In genomic region chr10:86221442-86222335, GRCh38 we compare ENCODE assay signal across 1 cellular context.
TF ChIP-seq lines count a peak whose summit lies in the region.

No MANE protein-coding gene starts in this region.

TF ChIP-seq in GM23338, 12 proteins besides CTCF, POLR2A, EP300 and RAD21 (continued from another document):
- TF ChIP-seq, protein P1, sequence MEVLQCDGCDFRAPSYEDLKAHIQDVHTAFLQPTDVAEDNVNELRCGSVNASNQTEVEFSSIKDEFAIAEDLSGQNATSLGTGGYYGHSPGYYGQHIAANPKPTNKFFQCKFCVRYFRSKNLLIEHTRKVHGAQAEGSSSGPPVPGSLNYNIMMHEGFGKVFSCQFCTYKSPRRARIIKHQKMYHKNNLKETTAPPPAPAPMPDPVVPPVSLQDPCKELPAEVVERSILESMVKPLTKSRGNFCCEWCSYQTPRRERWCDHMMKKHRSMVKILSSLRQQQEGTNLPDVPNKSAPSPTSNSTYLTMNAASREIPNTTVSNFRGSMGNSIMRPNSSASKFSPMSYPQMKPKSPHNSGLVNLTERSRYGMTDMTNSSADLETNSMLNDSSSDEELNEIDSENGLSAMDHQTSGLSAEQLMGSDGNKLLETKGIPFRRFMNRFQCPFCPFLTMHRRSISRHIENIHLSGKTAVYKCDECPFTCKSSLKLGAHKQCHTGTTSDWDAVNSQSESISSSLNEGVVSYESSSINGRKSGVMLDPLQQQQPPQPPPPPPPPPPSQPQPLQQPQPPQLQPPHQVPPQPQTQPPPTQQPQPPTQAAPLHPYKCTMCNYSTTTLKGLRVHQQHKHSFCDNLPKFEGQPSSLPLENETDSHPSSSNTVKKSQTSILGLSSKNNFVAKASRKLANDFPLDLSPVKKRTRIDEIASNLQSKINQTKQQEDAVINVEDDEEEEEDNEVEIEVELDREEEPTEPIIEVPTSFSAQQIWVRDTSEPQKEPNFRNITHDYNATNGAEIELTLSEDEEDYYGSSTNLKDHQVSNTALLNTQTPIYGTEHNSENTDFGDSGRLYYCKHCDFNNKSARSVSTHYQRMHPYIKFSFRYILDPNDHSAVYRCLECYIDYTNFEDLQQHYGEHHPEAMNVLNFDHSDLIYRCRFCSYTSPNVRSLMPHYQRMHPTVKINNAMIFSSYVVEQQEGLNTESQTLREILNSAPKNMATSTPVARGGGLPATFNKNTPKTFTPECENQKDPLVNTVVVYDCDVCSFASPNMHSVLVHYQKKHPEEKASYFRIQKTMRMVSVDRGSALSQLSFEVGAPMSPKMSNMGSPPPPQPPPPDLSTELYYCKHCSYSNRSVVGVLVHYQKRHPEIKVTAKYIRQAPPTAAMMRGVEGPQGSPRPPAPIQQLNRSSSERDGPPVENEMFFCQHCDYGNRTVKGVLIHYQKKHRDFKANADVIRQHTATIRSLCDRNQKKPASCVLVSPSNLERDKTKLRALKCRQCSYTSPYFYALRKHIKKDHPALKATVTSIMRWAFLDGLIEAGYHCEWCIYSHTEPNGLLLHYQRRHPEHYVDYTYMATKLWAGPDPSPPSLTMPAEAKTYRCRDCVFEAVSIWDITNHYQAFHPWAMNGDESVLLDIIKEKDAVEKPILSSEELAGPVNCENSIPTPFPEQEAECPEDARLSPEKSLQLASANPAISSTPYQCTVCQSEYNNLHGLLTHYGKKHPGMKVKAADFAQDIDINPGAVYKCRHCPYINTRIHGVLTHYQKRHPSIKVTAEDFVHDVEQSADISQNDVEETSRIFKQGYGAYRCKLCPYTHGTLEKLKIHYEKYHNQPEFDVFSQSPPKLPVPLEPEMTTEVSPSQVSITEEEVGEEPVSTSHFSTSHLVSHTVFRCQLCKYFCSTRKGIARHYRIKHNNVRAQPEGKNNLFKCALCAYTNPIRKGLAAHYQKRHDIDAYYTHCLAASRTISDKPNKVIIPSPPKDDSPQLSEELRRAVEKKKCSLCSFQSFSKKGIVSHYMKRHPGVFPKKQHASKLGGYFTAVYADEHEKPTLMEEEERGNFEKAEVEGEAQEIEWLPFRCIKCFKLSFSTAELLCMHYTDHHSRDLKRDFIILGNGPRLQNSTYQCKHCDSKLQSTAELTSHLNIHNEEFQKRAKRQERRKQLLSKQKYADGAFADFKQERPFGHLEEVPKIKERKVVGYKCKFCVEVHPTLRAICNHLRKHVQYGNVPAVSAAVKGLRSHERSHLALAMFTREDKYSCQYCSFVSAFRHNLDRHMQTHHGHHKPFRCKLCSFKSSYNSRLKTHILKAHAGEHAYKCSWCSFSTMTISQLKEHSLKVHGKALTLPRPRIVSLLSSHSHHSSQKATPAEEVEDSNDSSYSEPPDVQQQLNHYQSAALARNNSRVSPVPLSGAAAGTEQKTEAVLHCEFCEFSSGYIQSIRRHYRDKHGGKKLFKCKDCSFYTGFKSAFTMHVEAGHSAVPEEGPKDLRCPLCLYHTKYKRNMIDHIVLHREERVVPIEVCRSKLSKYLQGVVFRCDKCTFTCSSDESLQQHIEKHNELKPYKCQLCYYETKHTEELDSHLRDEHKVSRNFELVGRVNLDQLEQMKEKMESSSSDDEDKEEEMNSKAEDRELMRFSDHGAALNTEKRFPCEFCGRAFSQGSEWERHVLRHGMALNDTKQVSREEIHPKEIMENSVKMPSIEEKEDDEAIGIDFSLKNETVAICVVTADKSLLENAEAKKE (CRISPR knock-in tag; IDR thresholded peaks at IDR 0.05): no peak
- TF ChIP-seq JUNB (IDR thresholded peaks at IDR 0.05; ENCODE audit: unreplicated experiment): no peak
- TF ChIP-seq NANOG (IDR thresholded peaks at IDR 0.05; ENCODE audit: borderline replicate concordance): no peak
- TF ChIP-seq ZNF331 (CRISPR knock-in tag; IDR thresholded peaks at IDR 0.05; ENCODE audit: low read depth): no peak
- TF ChIP-seq EZH2 (IDR thresholded peaks at IDR 0.05; ENCODE audit: low read depth, unreplicated experiment): no peak
- TF ChIP-seq CREB1 (CRISPR knock-in tag; IDR thresholded peaks at IDR 0.05; ENCODE audit: low read depth): no peak
- TF ChIP-seq, protein P2, sequence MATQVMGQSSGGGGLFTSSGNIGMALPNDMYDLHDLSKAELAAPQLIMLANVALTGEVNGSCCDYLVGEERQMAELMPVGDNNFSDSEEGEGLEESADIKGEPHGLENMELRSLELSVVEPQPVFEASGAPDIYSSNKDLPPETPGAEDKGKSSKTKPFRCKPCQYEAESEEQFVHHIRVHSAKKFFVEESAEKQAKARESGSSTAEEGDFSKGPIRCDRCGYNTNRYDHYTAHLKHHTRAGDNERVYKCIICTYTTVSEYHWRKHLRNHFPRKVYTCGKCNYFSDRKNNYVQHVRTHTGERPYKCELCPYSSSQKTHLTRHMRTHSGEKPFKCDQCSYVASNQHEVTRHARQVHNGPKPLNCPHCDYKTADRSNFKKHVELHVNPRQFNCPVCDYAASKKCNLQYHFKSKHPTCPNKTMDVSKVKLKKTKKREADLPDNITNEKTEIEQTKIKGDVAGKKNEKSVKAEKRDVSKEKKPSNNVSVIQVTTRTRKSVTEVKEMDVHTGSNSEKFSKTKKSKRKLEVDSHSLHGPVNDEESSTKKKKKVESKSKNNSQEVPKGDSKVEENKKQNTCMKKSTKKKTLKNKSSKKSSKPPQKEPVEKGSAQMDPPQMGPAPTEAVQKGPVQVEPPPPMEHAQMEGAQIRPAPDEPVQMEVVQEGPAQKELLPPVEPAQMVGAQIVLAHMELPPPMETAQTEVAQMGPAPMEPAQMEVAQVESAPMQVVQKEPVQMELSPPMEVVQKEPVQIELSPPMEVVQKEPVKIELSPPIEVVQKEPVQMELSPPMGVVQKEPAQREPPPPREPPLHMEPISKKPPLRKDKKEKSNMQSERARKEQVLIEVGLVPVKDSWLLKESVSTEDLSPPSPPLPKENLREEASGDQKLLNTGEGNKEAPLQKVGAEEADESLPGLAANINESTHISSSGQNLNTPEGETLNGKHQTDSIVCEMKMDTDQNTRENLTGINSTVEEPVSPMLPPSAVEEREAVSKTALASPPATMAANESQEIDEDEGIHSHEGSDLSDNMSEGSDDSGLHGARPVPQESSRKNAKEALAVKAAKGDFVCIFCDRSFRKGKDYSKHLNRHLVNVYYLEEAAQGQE (IDR thresholded peaks at IDR 0.05; ENCODE audit: unreplicated experiment): no peak
- TF ChIP-seq, protein P3, sequence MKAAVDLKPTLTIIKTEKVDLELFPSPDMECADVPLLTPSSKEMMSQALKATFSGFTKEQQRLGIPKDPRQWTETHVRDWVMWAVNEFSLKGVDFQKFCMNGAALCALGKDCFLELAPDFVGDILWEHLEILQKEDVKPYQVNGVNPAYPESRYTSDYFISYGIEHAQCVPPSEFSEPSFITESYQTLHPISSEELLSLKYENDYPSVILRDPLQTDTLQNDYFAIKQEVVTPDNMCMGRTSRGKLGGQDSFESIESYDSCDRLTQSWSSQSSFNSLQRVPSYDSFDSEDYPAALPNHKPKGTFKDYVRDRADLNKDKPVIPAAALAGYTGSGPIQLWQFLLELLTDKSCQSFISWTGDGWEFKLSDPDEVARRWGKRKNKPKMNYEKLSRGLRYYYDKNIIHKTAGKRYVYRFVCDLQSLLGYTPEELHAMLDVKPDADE (IDR thresholded peaks at IDR 0.05): no peak
- no peak for TF ChIP-seq ZNF114 (CRISPR knock-in tag; IDR thresholded peaks at IDR 0.05)
